In the genomic region with DNA sequence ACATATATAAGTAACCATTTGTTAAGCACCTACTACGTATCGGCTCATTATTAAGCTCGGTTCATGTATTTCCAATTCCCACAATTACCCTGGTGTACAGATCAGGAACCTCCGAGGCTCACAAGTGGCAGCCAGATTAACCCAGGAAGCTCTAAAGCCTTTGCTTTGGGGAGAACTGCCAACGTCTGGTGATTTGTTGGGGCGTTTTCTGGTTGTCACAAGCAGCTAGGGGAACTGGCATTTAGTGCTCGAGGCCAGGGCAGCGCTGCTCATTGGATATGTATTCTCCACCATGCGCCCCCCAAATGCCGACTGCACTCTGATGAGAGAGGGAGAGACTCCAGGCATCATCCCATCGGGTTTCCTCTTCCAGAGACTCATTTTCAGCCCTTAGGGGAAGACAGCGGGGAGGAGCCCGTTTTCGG, we compare ENCODE assay signal across 8 cellular contexts. TPM values are rescaled to one million over a fixed set of nuclear protein-coding genes. Genes with fewer than 3 reads are reported as not detected.
DNase-seq lines count a peak whose midpoint lies in the region; ATAC-seq, FAIRE-seq and TF ChIP-seq lines count a peak whose summit lies in the region.

No MANE protein-coding gene starts in this region.

- peak; percentile 14 for ATAC-seq in GM18873 (IDR thresholded peaks at IDR 0.05; ENCODE audit: low FRiP score, unreplicated experiment)
- ATAC-seq in HG03060 (IDR thresholded peaks at IDR 0.05; ENCODE audit: low read depth, unreplicated experiment): peak; percentile 33
- peak; percentile 30 for ATAC-seq in Right ventricle myocardium superior (ENCODE audit: poor library complexity)
- peak; percentile 28 to 57 (median 52) for ATAC-seq in pancreas

- H3K36me3 ChIP-seq in BJ (ENCODE audit: control insufficient read depth, insufficient read depth, low read length): peaks cover 6% of the 10 kb centered on the region; the same call in 1 of the 2 replicates
- peaks cover 0 to 5% (median 0%) of the 10 kb centered on the region in 3 donors for H3K36me3 ChIP-seq in pancreas

- CTCF ChIA-PET in BJ (lab: Yijun Ruan, JAX): interaction anchor here (1.1 to 2.3 kb wide), 7 partner anchors 8 to 19 kb away, joined by 3 to 9 read pairs (median 5); no protein-coding TSS in a partner anchor

- 0 to 1% methylated on average over 13 to 14 of the region's 14 CpGs for WGBS in pancreas, 2 donors

- POLR2A ChIA-PET in BJ (lab: Charles Lee): interaction anchor here (0.6 to 1.2 kb wide), 3 partner anchors 7 to 26 kb away, joined by 3 to 13 read pairs (median 4); partner anchors contain the start of gene MAP2K4

- H3K27ac ChIP-seq in pancreas: peak overlapping the region; percentile 88 to 92 (median 90)

- H3K4me3 ChIP-seq in BJ (ENCODE audit: low read depth, low read length) (peak overlapping the region; percentile 95), pancreas (peak overlapping the region; percentile 50 to 93 (median 68))

- intact Hi-C loops in Right ventricle myocardium superior (cut with DNase I) (no loop called here), pancreas (cut with DNase I) (no loop called here)

- H3K4me1 ChIP-seq in pancreas: peaks cover 0 to 10% (median 4%) of the 10 kb centered on the region in 3 donors

- H3K27me3 ChIP-seq in BJ (ENCODE audit: control insufficient read depth, insufficient read depth, low read length): no peaks in the 10 kb centered on the region
- no peaks in the 10 kb centered on the region for H3K27me3 ChIP-seq in pancreas

- H3K9me3 ChIP-seq in pancreas: no peaks in the 10 kb centered on the region

- no peak for FAIRE-seq in pancreas (lab: Jason Lieb, UNC)

- TF ChIP-seq CTCF in BJ (IDR thresholded peaks at IDR 0.05; ENCODE audit: insufficient read depth, low read depth, low read length) (no peak; the same call in 1 of the 2 replicates), pancreas (IDR thresholded peaks at IDR 0.05) (no peak)

- DNase-seq in BJ (ENCODE audit: low read depth) (no peak), NCI-H524 treated with DMSO at 0.1 percent for 48 hours (lab: John Stamatoyannopoulos, UW) (peak; percentile 11), Right ventricle myocardium superior (no peak), pancreas (peak in 2 of 6 donors; percentile 25 to 42), EL (no peak)
- DNase-seq in activated naive CD8-positive, alpha-beta T cell treated with anti-CD3 and anti-CD28 coated beads, Interleukin-2, amount 50 U/mL, for 16 hours (ENCODE audit: low read depth, low spot score): peak; percentile 8

RNA-seq across cellular contexts. Expression of gene ZNF18, which starts 0.5 kb away (rescaled TPM):
- polyA plus RNA-seq in BJ (2011; rRNA removed) (6.2 and 6.9 TPM in 2 replicates), pancreas (1 to 10 TPM; 5.6 to 7.0 TPM)
- polyA minus RNA-seq in BJ (2011; rRNA and poly(A)+ RNA removed): 3.4 and 5.1 TPM in 2 replicates
- total RNA-seq in Right ventricle myocardium superior (4.0 TPM), pancreas (1 to 10 TPM; 2.1 to 4.2 (median 3.0) TPM)

RNA-seq across cellular contexts. Expression of gene MAP2K4, which starts 23.9 kb away (rescaled TPM):
- 12.8 and 22.5 TPM in 2 replicates for polyA plus RNA-seq in BJ (2011; rRNA removed)
- polyA minus RNA-seq in BJ (2011; rRNA and poly(A)+ RNA removed): 10.6 and 13.4 TPM in 2 replicates
- 29.6 TPM for total RNA-seq in Right ventricle myocardium superior
- 10 to 100 TPM; 11.5 to 20.4 (median 14.3) TPM for total RNA-seq in pancreas
- polyA plus RNA-seq in pancreas: 10 to 100 TPM in 1 of 2 donors, 1 to 10 TPM in 1; 4.9 to 10.7 TPM

Comparison
In these comparisons a context has a peak if more than half of its experiments do, and no peak if none do; other contexts are left out.
1. DNase-seq: peak in NCI-H524 treated with DMSO at 0.1 percent for 48 hours (single experiment) and activated naive CD8-positive, alpha-beta T cell treated with anti-CD3 and anti-CD28 coated beads, Interleukin-2, amount 50 U/mL, for 16 hours (single experiment); none in BJ (single experiment), Right ventricle myocardium superior (single experiment) and EL (single experiment).
2. Peak in every context shown above with its lines, with median percentiles within 50 percentile points of each other: ATAC-seq.